ENCODE assay signal across 1 cellular context in the genomic region with DNA sequence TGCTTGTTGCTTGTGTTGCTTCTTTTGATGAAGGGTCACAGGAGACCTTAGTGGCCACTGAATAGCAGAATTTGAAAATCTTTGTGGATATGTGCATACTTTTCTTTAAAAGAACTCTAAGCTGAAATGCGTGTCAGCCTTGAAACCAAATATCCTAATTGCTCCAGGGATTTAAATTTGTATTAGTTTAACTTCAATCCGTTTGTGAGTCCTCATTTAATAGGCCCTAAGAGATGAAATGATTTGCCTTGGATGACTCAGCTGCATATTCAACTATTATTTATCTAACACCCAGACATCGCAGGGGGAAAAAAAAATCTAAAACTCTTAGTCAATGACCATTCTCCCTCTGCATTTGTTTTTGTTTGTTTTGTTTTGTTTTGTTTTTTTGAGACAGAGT.
TF ChIP-seq lines count a peak whose summit lies in the region.

No MANE protein-coding gene starts in this region.

TF ChIP-seq in GM12891, 5 proteins besides CTCF, POLR2A, EP300 and RAD21 (continued from another document):
- no peak for TF ChIP-seq SPI1 (IDR thresholded peaks at IDR 0.05; ENCODE audit: low read depth, low read length)
- no peak for TF ChIP-seq PAX5 (IDR thresholded peaks at IDR 0.05; ENCODE audit: insufficient read depth, low read length, severe bottlenecking)
TF ChIP-seq in GM12891: peak in this region for 0.
